ENCODE assay signal across 1 cellular context in the genomic region with DNA sequence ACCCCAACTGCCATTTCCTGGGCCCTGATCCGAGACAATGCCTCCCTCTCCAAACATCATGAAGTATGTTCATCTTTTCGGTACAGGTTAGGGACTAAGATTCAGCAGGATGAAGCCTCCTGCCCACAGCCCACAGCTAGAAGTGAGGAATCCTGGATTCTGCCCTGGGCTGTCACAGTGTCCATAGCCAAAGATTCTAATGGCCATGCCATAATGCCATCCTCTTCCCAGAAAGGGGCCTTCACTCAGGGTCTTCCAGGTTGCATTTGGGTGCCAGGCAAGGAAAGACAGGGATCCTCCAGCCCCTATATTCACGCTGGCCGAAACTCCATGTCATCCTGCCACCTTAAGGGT.
TF ChIP-seq lines count a peak whose summit lies in the region.

No MANE protein-coding gene starts in this region.

TF ChIP-seq in H1, 55 proteins besides CTCF, POLR2A, EP300 and RAD21:
- TF ChIP-seq KDM4A (IDR thresholded peaks at IDR 0.05; ENCODE audit: low read depth, low read length, severe bottlenecking) = no peak
- TF ChIP-seq YY1 (IDR thresholded peaks at IDR 0.05; ENCODE audit: low read depth, low read length) = no peak
- TF ChIP-seq KDM1A (IDR thresholded peaks at IDR 0.05; ENCODE audit: borderline replicate concordance, low read length) = no peak
- TF ChIP-seq GTF2F1 (IDR thresholded peaks at IDR 0.05; ENCODE audit: borderline replicate concordance, low read depth, low read length) = no peak
- no peak for TF ChIP-seq TAF1 (IDR thresholded peaks at IDR 0.05; ENCODE audit: low read depth, low read length)
- TF ChIP-seq SP1 (IDR thresholded peaks at IDR 0.05; ENCODE audit: low read depth, low read length) = no peak
- TF ChIP-seq KDM5A (IDR thresholded peaks at IDR 0.05; ENCODE audit: low read length) = no peak
- TF ChIP-seq, protein P1, sequence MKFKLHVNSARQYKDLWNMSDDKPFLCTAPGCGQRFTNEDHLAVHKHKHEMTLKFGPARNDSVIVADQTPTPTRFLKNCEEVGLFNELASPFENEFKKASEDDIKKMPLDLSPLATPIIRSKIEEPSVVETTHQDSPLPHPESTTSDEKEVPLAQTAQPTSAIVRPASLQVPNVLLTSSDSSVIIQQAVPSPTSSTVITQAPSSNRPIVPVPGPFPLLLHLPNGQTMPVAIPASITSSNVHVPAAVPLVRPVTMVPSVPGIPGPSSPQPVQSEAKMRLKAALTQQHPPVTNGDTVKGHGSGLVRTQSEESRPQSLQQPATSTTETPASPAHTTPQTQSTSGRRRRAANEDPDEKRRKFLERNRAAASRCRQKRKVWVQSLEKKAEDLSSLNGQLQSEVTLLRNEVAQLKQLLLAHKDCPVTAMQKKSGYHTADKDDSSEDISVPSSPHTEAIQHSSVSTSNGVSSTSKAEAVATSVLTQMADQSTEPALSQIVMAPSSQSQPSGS (IDR thresholded peaks at IDR 0.05; ENCODE audit: low read length) = no peak
- no peak for TF ChIP-seq SP4 (IDR thresholded peaks at IDR 0.05; ENCODE audit: low read length)
- TF ChIP-seq ZNF274 (IDR thresholded peaks at IDR 0.05; ENCODE audit: borderline replicate concordance, extremely low read depth, low read length) = no peak
- no peak for TF ChIP-seq JUND (IDR thresholded peaks at IDR 0.05; ENCODE audit: low read length)
- TF ChIP-seq TEAD4 (IDR thresholded peaks at IDR 0.05; ENCODE audit: low read depth, low read length) = no peak
- no peak for TF ChIP-seq RBBP5 (IDR thresholded peaks at IDR 0.05; ENCODE audit: borderline replicate concordance, low read depth, low read length)
- TF ChIP-seq CHD2 (IDR thresholded peaks at IDR 0.05; ENCODE audit: low read length) = no peak
- TF ChIP-seq SIRT6 (IDR thresholded peaks at IDR 0.05; ENCODE audit: low read length) = no peak
- TF ChIP-seq, protein P2, sequence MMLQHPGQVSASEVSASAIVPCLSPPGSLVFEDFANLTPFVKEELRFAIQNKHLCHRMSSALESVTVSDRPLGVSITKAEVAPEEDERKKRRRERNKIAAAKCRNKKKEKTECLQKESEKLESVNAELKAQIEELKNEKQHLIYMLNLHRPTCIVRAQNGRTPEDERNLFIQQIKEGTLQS (IDR thresholded peaks at IDR 0.05; ENCODE audit: insufficient read depth, low read depth, low read length) = no peak
- TF ChIP-seq RXRA (IDR thresholded peaks at IDR 0.05; ENCODE audit: insufficient read depth, low read depth, low read length) = no peak
- no peak for TF ChIP-seq HDAC2 (IDR thresholded peaks at IDR 0.05; ENCODE audit: borderline replicate concordance in 1 of 2, low read depth in 2 of 2, low read length in 2 of 2)
TF ChIP-seq in H1: peak in this region for 0.
